10 cellular contexts compared by ENCODE assay signal in genomic region chr2:27716301-27717069, GRCh38. TPM values are rescaled to one million over a fixed set of nuclear protein-coding genes. Genes with fewer than 3 reads are reported as not detected.
DNase-seq lines count a peak whose midpoint lies in the region; ATAC-seq and TF ChIP-seq lines count a peak whose summit lies in the region.
"Had no signal": no experiment of that assay in that cellular context is flagged by ENCODE, and none has a peak within 500 bp of the region (broad histone marks: within the 10 kb centered on the region; RNA-seq: fewer than 3 reads in every experiment).

No MANE protein-coding gene starts in this region.

- H3K36me3 Mint-ChIP-seq in endodermal cell (ENCODE audit: low read depth), result no peaks in the 10 kb centered on the region
- H3K36me3 Mint-ChIP-seq in naive thymus-derived CD8-positive, alpha-beta T cell, result no peaks in the 10 kb centered on the region

- H3K9me3 Mint-ChIP-seq in endodermal cell, result no peaks in the 10 kb centered on the region
- no peaks in the 10 kb centered on the region for H3K9me3 Mint-ChIP-seq in naive thymus-derived CD8-positive, alpha-beta T cell

- H3K9me3 ChIP-seq in BLaER1, result no peaks in the 10 kb centered on the region
- H3K9me3 ChIP-seq in endodermal cell (ENCODE audit: control insufficient read depth, low read length), result no peaks in the 10 kb centered on the region

- no peak for ATAC-seq in naive thymus-derived CD8-positive, alpha-beta T cell
- ATAC-seq in HG02678 (IDR thresholded peaks at IDR 0.05; ENCODE audit: unreplicated experiment), result no peak
- no peak for ATAC-seq in GM21367 (IDR thresholded peaks at IDR 0.05; ENCODE audit: unreplicated experiment)

- TF ChIP-seq CTCF in KMS-11 (conservative IDR thresholded peaks at IDR 0.05; ENCODE audit: low read depth, low read length), result no peak
- no peak for TF ChIP-seq CTCF in endodermal cell (conservative IDR thresholded peaks at IDR 0.05)

- peak overlapping the region; percentile 50; the same call in 1 of the 2 replicates for H3K4me3 ChIP-seq in BLaER1
- no peak overlapping the region for H3K4me3 ChIP-seq in KMS-11 (IDR thresholded peaks at IDR 0.05; ENCODE audit: insufficient read depth, low read depth, low read length)
- no peak overlapping the region for H3K4me3 ChIP-seq in endodermal cell (ENCODE audit: low read length)

- 50 to 54% methylated on average over 19 to 25 of the region's 25 CpGs for WGBS in endodermal cell (ENCODE audit: insufficient coverage in 1 of 2, insufficient read length in 1 of 2), 2 experiments

- peaks cover 39% of the 10 kb centered on the region for H3K27me3 Mint-ChIP-seq in endodermal cell (ENCODE audit: insufficient read depth)
- H3K27me3 Mint-ChIP-seq in naive thymus-derived CD8-positive, alpha-beta T cell, result peaks cover 12 to 26% (median 22%) of the 10 kb centered on the region in 5 donors

- H4K20me1 ChIP-seq in BLaER1 (no peaks in the 10 kb centered on the region), KMS-11 (ENCODE audit: insufficient read depth) (no peaks in the 10 kb centered on the region)

- peaks cover 17% of the 10 kb centered on the region for H3K4me1 Mint-ChIP-seq in endodermal cell
- H3K4me1 Mint-ChIP-seq in naive thymus-derived CD8-positive, alpha-beta T cell, result peaks cover 19 to 27% (median 22%) of the 10 kb centered on the region in 4 donors

- H3K9ac ChIP-seq in BLaER1 (peak overlapping the region; percentile 19; the same call in 1 of the 2 replicates), KMS-11 (no peak overlapping the region), endodermal cell (ENCODE audit: extremely low read depth, low read length, poor library complexity, severe bottlenecking) (no peak overlapping the region)
- H3K9ac ChIP-seq: parathyroid adenoma had no signal

- no peaks in the 10 kb centered on the region for H3K79me2 ChIP-seq in KMS-11 (ENCODE audit: insufficient read depth, low read depth)
- H3K79me2 ChIP-seq: parathyroid adenoma had no signal

- DNase-seq in endodermal cell (peak; percentile 79), OCI-M2 (lab: John Stamatoyannopoulos, UW; ENCODE audit: unreplicated experiment) (no peak), AG08395 (ENCODE audit: low spot score) (no peak)
- DNase-seq in naive thymus-derived CD8-positive, alpha-beta T cell, result no peak
- DNase-seq: NCI-H1417 treated with DMSO at 0.1 percent for 48 hours had no signal

- POLR2A ChIA-PET in naive thymus-derived CD8-positive, alpha-beta T cell (lab: Charles Lee), result interaction anchor here (0.7 to 1.0 kb wide), 2 partner anchors 64 to 66 kb away, joined by 4 read pairs; no protein-coding TSS in a partner anchor

- H3K27me3 ChIP-seq in BLaER1, result peaks cover 12% of the 10 kb centered on the region; the same call in 1 of the 2 replicates
- H3K27me3 ChIP-seq in KMS-11 (ENCODE audit: insufficient read depth, low read depth), result no peaks in the 10 kb centered on the region
- H3K27me3 ChIP-seq in endodermal cell (ENCODE audit: control insufficient read depth, insufficient read depth, low read length, poor library complexity, severe bottlenecking), result peaks cover 10% of the 10 kb centered on the region

- no peak overlapping the region for H3K27ac Mint-ChIP-seq in endodermal cell
- peak overlapping the region in 4 of 10 donors; percentile 6 to 78 (median 43) for H3K27ac Mint-ChIP-seq in naive thymus-derived CD8-positive, alpha-beta T cell

- H2AFZ ChIP-seq in KMS-11 (ENCODE audit: low read depth), result peak overlapping the region; percentile 41; the same call in 1 of the 2 replicates

- H3K4me1 ChIP-seq in BLaER1 (peaks cover 42% of the 10 kb centered on the region), KMS-11 (ENCODE audit: low read depth, poor library complexity, severe bottlenecking) (peaks cover 75% of the 10 kb centered on the region), endodermal cell (ENCODE audit: control insufficient read depth, insufficient read depth, low read length) (no peaks in the 10 kb centered on the region)
- H3K4me1 ChIP-seq: parathyroid adenoma had no signal

- H3K27ac ChIP-seq in BLaER1, result peak overlapping the region; percentile 49; the same call in 1 of the 2 replicates
- no peak overlapping the region for H3K27ac ChIP-seq in KMS-11
- no peak overlapping the region for H3K27ac ChIP-seq in endodermal cell (ENCODE audit: low read depth, low read length)
- H3K27ac ChIP-seq: parathyroid adenoma had no signal

- H3K36me3 ChIP-seq in BLaER1, result no peaks in the 10 kb centered on the region
- H3K36me3 ChIP-seq in KMS-11 (ENCODE audit: insufficient read depth), result no peaks in the 10 kb centered on the region
- H3K36me3 ChIP-seq in endodermal cell (ENCODE audit: control insufficient read depth, insufficient read depth, low read length), result no peaks in the 10 kb centered on the region

- H3K4me3 Mint-ChIP-seq in endodermal cell, result peak overlapping the region; percentile 47
- H3K4me3 Mint-ChIP-seq in naive thymus-derived CD8-positive, alpha-beta T cell, result peak overlapping the region; percentile 46 to 83 (median 70)

- H3K4me2 ChIP-seq in BLaER1 (peak overlapping the region; percentile 89), KMS-11 (peak overlapping the region; percentile 45; the same call in 1 of the 2 replicates)

RNA-seq across cellular contexts. Expression of gene SLC4A1AP, which starts 52.8 kb away (rescaled TPM):
- total RNA-seq in endodermal cell, result 10 to 100 TPM; 24.7 to 24.9 TPM
- polyA plus RNA-seq in endodermal cell (2013, experiment 1 of 2), result 23.7 TPM
- polyA plus RNA-seq in endodermal cell (2013, experiment 2 of 2), result 26.1 TPM
- 10 to 100 TPM; 27.4 to 28.5 TPM for total RNA-seq in naive thymus-derived CD8-positive, alpha-beta T cell
- 10 to 100 TPM; 25.3 to 28.6 (median 27.6) TPM for polyA plus RNA-seq in naive thymus-derived CD8-positive, alpha-beta T cell

RNA-seq across cellular contexts. Expression of gene SUPT7L, which starts 53.1 kb away (rescaled TPM):
- total RNA-seq in endodermal cell, result 10 to 100 TPM; 43.3 to 43.9 TPM
- 40.9 TPM for polyA plus RNA-seq in endodermal cell (2013, experiment 1 of 2)
- polyA plus RNA-seq in endodermal cell (2013, experiment 2 of 2), result 36.3 TPM
- 10 to 100 TPM; 49.7 to 52.0 TPM for total RNA-seq in naive thymus-derived CD8-positive, alpha-beta T cell
- 10 to 100 TPM; 17.0 to 23.3 (median 19.9) TPM for polyA plus RNA-seq in naive thymus-derived CD8-positive, alpha-beta T cell

RNA-seq across cellular contexts. Expression of gene MRPL33, which starts 55.0 kb away (rescaled TPM):
- 10 to 100 TPM; 69.5 to 80.6 TPM for total RNA-seq in endodermal cell
- 111 TPM for polyA plus RNA-seq in endodermal cell (2013, experiment 1 of 2)
- polyA plus RNA-seq in endodermal cell (2013, experiment 2 of 2), result 118 TPM
- 10 to 100 TPM; 34.4 to 41.2 TPM for total RNA-seq in naive thymus-derived CD8-positive, alpha-beta T cell
- 100 to 1,000 TPM; 196 to 245 (median 229) TPM for polyA plus RNA-seq in naive thymus-derived CD8-positive, alpha-beta T cell
